Comparison of ENCODE assay signal across 8 cellular contexts in the genomic region with DNA sequence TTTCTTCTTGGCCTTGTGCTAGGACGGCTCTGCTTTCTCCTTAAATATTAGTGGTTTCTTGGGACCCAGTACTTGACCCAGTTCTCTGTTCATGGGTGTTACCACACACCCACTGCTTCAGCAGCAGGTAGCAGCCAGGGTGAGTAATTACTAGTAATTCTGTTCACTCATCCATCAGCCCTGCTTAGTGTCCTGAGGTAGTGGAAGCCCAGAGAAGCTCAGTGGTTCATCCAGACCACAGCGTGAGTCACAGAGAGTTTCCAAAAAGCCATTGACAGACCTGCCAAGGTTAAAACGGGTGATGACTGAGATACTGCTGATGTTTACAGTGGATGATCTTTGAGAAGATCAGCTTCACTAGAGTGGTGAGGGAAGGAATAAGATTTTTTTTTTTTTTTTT. TPM values are rescaled to one million over a fixed set of nuclear protein-coding genes. Genes with fewer than 3 reads are reported as not detected.
A peak's percentile ranks its signal among the peaks of the same experiment; 100 is the strongest.
DNase-seq lines count a peak whose midpoint lies in the region; ATAC-seq lines count a peak whose summit lies in the region.

No MANE protein-coding gene starts in this region.

- H3K4me1 Mint-ChIP-seq in activated naive CD8-positive, alpha-beta T cell treated with anti-CD3 and anti-CD28 coated beads for 36 hours: peaks cover 25% of the 10 kb centered on the region

- H3K9me3 Mint-ChIP-seq in activated naive CD4-positive, alpha-beta T cell treated with anti-CD3 and anti-CD28 coated beads, Interleukin-2, amount 50 U/mL, for 72 hours: no peaks in the 10 kb centered on the region
- H3K9me3 Mint-ChIP-seq in activated naive CD8-positive, alpha-beta T cell treated with anti-CD3 and anti-CD28 coated beads for 36 hours: no peaks in the 10 kb centered on the region

- peak; percentile 96 to 97 for ATAC-seq in activated naive CD4-positive, alpha-beta T cell treated with anti-CD3 and anti-CD28 coated beads, Interleukin-2, amount 50 U/mL, for 72 hours
- no peak for ATAC-seq in GM19467 (IDR thresholded peaks at IDR 0.05; ENCODE audit: unreplicated experiment)

- no peaks in the 10 kb centered on the region for H3K27me3 Mint-ChIP-seq in activated naive CD8-positive, alpha-beta T cell treated with anti-CD3 and anti-CD28 coated beads for 36 hours

- peak overlapping the region; percentile 79 to 90 for H3K27ac Mint-ChIP-seq in activated naive CD4-positive, alpha-beta T cell treated with anti-CD3 and anti-CD28 coated beads, Interleukin-2, amount 50 U/mL, for 72 hours
- no peak overlapping the region for H3K27ac Mint-ChIP-seq in activated naive CD8-positive, alpha-beta T cell treated with anti-CD3 and anti-CD28 coated beads for 36 hours

- H3K4me3 Mint-ChIP-seq in activated naive CD8-positive, alpha-beta T cell treated with anti-CD3 and anti-CD28 coated beads for 36 hours: no peak overlapping the region

- DNase-seq in activated naive CD4-positive, alpha-beta T cell treated with anti-CD3 and anti-CD28 coated beads, Interleukin-2, amount 50 U/mL, for 72 hours (ENCODE audit: low spot score in 2 of 2): peak; percentile 50 to 77
- DNase-seq in activated naive CD4-positive, alpha-beta T cell (lab: John Stamatoyannopoulos, UW): no peak
- DNase-seq in HPDE6-E6E7 (ENCODE audit: extremely low spot score): peak; percentile 69
- DNase-seq in activated naive CD8-positive, alpha-beta T cell treated with anti-CD3 and anti-CD28 coated beads for 36 hours: peak; percentile 54
- peak; percentile 41 to 51 for DNase-seq in stimulated activated CD8-positive, alpha-beta memory T cell treated with anti-CD3 and anti-CD28 coated beads, Interleukin-2, amount 100 ng/mL, for 48 hours (ENCODE audit: low read depth in 2 of 2)
- no peak for DNase-seq in hypothalamus (lab: John Stamatoyannopoulos, UW)
- no peak for DNase-seq in NCI-H1092 treated with DMSO at 0.1 percent for 48 hours (lab: John Stamatoyannopoulos, UW)

- H3K36me3 Mint-ChIP-seq in activated naive CD4-positive, alpha-beta T cell treated with anti-CD3 and anti-CD28 coated beads, Interleukin-2, amount 50 U/mL, for 72 hours: peaks cover 0 to 18% of the 10 kb centered on the region in 2 donors
- H3K36me3 Mint-ChIP-seq in activated naive CD8-positive, alpha-beta T cell treated with anti-CD3 and anti-CD28 coated beads for 36 hours: peaks cover 18% of the 10 kb centered on the region

RNA-seq across cellular contexts. Expression of a gene that starts 51.7 kb away (rescaled TPM):
- total RNA-seq in activated naive CD4-positive, alpha-beta T cell treated with anti-CD3 and anti-CD28 coated beads, Interleukin-2, amount 50 U/mL, for 72 hours: 10 to 100 TPM in 1 of 2 donors, 1 to 10 TPM in 1; 7.0 to 11.5 TPM
- 1 to 10 TPM; 9.3 to 9.5 TPM for total RNA-seq in activated naive CD8-positive, alpha-beta T cell treated with anti-CD3 and anti-CD28 coated beads for 36 hours

Comparison
In these comparisons a context has a peak if more than half of its experiments do, and no peak if none do; other contexts are left out.
1. DNase-seq: peak in activated naive CD4-positive, alpha-beta T cell treated with anti-CD3 and anti-CD28 coated beads, Interleukin-2, amount 50 U/mL, for 72 hours (2 of 2), HPDE6-E6E7 (single experiment), activated naive CD8-positive, alpha-beta T cell treated with anti-CD3 and anti-CD28 coated beads for 36 hours (single experiment) and stimulated activated CD8-positive, alpha-beta memory T cell treated with anti-CD3 and anti-CD28 coated beads, Interleukin-2, amount 100 ng/mL, for 48 hours (2 of 2); none in activated naive CD4-positive, alpha-beta T cell (0 of 4), hypothalamus (0 of 51) and NCI-H1092 treated with DMSO at 0.1 percent for 48 hours (single experiment).